ENCODE assay signal across 8 cellular contexts in the genomic region with DNA sequence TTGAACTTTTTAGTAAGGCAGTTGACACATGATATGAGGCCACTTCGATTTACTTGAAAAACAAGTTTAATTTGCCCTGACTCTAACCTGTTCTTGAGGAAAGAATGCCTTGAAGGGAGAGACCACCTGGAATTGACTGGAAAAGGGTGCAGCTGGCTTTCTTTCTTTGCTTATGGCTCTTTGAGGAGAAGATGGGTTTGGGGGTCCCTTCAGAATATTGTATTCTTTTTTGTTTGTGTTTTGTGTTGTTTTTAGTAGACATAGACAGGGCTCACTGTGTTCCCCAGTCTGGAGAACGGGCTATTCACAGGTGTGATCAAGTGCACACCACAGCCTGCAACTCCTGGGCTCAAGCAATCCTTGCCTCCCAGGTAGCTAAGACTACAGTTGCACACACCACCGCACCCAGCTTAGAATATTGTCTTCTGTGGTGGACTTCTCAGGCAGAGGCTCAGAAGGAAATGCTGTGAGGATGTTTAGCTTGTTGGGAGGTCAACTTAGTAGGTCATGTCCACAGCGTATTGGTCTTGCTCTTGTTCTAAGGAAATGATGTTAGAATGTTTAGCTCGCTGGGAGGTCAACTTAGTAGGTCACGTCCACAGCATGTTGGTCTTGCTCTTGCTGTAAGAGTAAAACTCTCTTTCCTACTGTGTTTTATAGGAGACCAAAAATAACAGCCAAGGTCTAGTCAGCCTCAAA. TPM values are rescaled to one million over a fixed set of nuclear protein-coding genes. Genes with fewer than 3 reads are reported as not detected.
DNase-seq lines count a peak whose midpoint lies in the region; ATAC-seq and TF ChIP-seq lines count a peak whose summit lies in the region.

No MANE protein-coding gene starts in this region.

- no peak for TF ChIP-seq EP300 in upper lobe of left lung (IDR thresholded peaks at IDR 0.05)

- ATAC-seq in heart left ventricle = no peak
- no peak for ATAC-seq in left ventricle myocardium superior
- ATAC-seq in body of pancreas = no peak
- ATAC-seq in upper lobe of left lung (ENCODE audit: low FRiP score in 2 of 2) = no peak
- ATAC-seq in HG03342 (IDR thresholded peaks at IDR 0.05; ENCODE audit: unreplicated experiment) = no peak

- DNase-seq in heart left ventricle = no peak
- DNase-seq in left ventricle myocardium superior = no peak
- DNase-seq in body of pancreas = no peak
- no peak for DNase-seq in upper lobe of left lung
- no peak for DNase-seq in stimulated activated CD4-positive, alpha-beta T cell treated with anti-CD3 and anti-CD28 coated beads, Interleukin-1b, Interleukin-23, amount 100 ng/mL, for 48 hours
- no peak for DNase-seq in NCI-H446 treated with DMSO at 0.1 percent for 48 hours (lab: John Stamatoyannopoulos, UW)

- no peak overlapping the region for H3K27ac ChIP-seq in heart left ventricle
- peak overlapping the region in 3 of 4 donors; percentile 99 to 100 (median 99) for H3K27ac ChIP-seq in body of pancreas
- H3K27ac ChIP-seq in upper lobe of left lung = peak overlapping the region in 2 of 4 donors; percentile 99 to 100

- H3K27me3 ChIP-seq in heart left ventricle = no peaks in the 10 kb centered on the region
- H3K27me3 ChIP-seq in body of pancreas = no peaks in the 10 kb centered on the region
- no peaks in the 10 kb centered on the region for H3K27me3 ChIP-seq in mononuclear cell (ENCODE audit: insufficient read depth, low read length)
- H3K27me3 ChIP-seq in upper lobe of left lung = no peaks in the 10 kb centered on the region

- H3K4me1 ChIP-seq in heart left ventricle (peaks cover 0 to 28% (median 17%) of the 10 kb centered on the region in 12 donors), body of pancreas (peaks cover 35% of the 10 kb centered on the region), mononuclear cell (ENCODE audit: insufficient read depth, low read length) (peaks cover 27% of the 10 kb centered on the region), upper lobe of left lung (peaks cover 14 to 26% (median 21%) of the 10 kb centered on the region in 4 donors)

- H3K4me3 ChIP-seq in heart left ventricle = peak overlapping the region in 9 of 12 donors; percentile 59 to 79 (median 71)
- H3K4me3 ChIP-seq in body of pancreas = peak overlapping the region; percentile 45 to 68
- peak overlapping the region; percentile 87 for H3K4me3 ChIP-seq in mononuclear cell (ENCODE audit: low read length)
- peak overlapping the region in 3 of 4 donors; percentile 65 to 73 (median 69) for H3K4me3 ChIP-seq in upper lobe of left lung

- no peak for TF ChIP-seq POLR2A in heart left ventricle (IDR thresholded peaks at IDR 0.05)
- TF ChIP-seq POLR2A in body of pancreas (IDR thresholded peaks at IDR 0.05) = no peak
- no peak for TF ChIP-seq POLR2A in upper lobe of left lung (IDR thresholded peaks at IDR 0.05)

- 82 to 84% (median 83%) methylated on average over 6 of the region's 6 CpGs for WGBS in heart left ventricle, 4 donors
- WGBS in body of pancreas, 2 donors = 28 to 38% methylated on average over 6 of the region's 6 CpGs
- WGBS in upper lobe of left lung, 2 donors = 62 to 77% methylated on average over 6 of the region's 6 CpGs

- TF ChIP-seq CTCF in heart left ventricle (IDR thresholded peaks at IDR 0.05) (no peak), body of pancreas (IDR thresholded peaks at IDR 0.05) (no peak), upper lobe of left lung (IDR thresholded peaks at IDR 0.05) (no peak)

- intact Hi-C loops in heart left ventricle (cut with DNase I) = no loop called here
- intact Hi-C loops in left ventricle myocardium superior (cut with micrococcal nuclease) = no loop called here
- intact Hi-C loops in body of pancreas (cut with DNase I) = no loop called here

- peaks cover 0 to 50% (median 45%) of the 10 kb centered on the region in 9 donors for H3K36me3 ChIP-seq in heart left ventricle
- H3K36me3 ChIP-seq in body of pancreas (replicated peaks in 1 of 2; ENCODE audit: insufficient read depth in 1 of 2, low read depth in 2 of 2) = peaks cover 17 to 20% of the 10 kb centered on the region in 2 donors
- H3K36me3 ChIP-seq in upper lobe of left lung = peaks cover 22 to 45% (median 38%) of the 10 kb centered on the region in 4 donors

- H3K9me3 ChIP-seq in heart left ventricle (no peaks in the 10 kb centered on the region), body of pancreas (no peaks in the 10 kb centered on the region), mononuclear cell (ENCODE audit: low read depth, low read length) (no peaks in the 10 kb centered on the region), upper lobe of left lung (no peaks in the 10 kb centered on the region)

RNA-seq across cellular contexts. Expression of a gene that starts 1.5 kb away (rescaled TPM):
- total RNA-seq in heart left ventricle (1 to 10 TPM; 1.3 to 2.9 (median 2.1) TPM), left ventricle myocardium superior (0.77 TPM), body of pancreas (1 to 10 TPM; 2.1 to 2.6 TPM), mononuclear cell (1.2 TPM), upper lobe of left lung (1 to 10 TPM; 2.6 to 9.8 (median 4.4) TPM)
- 1 to 10 TPM; 2.1 to 3.0 TPM for polyA plus RNA-seq in heart left ventricle

RNA-seq across cellular contexts. Expression of a gene that starts 1.7 kb away (rescaled TPM):
- total RNA-seq in heart left ventricle = 100 to 1,000 TPM in 2 of 9 donors, 10 to 100 TPM in 7; 55.1 to 117 (median 75.0) TPM
- 100 to 1,000 TPM in 1 of 2 donors, 10 to 100 TPM in 1; 25.3 to 111 TPM for polyA plus RNA-seq in heart left ventricle
- total RNA-seq in left ventricle myocardium superior = 85.8 TPM
- 100 to 1,000 TPM in 1 of 2 donors, 10 to 100 TPM in 1; 77.1 to 128 TPM for total RNA-seq in body of pancreas
- 59.1 TPM for total RNA-seq in mononuclear cell
- total RNA-seq in upper lobe of left lung = 100 to 1,000 TPM in 2 of 6 donors, 10 to 100 TPM in 4; 68.4 to 138 (median 95.0) TPM

RNA-seq across cellular contexts. Expression of a gene that starts 14.2 kb away (rescaled TPM):
- total RNA-seq in heart left ventricle (100 to 1,000 TPM in 5 of 9 donors, 10 to 100 TPM in 4; 58.5 to 247 (median 107) TPM), left ventricle myocardium superior (140 TPM), body of pancreas (10 to 100 TPM in 1 of 2 donors, 1 to 10 TPM in 1; 6.3 to 12.2 TPM), mononuclear cell (0.42 TPM), upper lobe of left lung (under 1 TPM in 4 of 6 donors, not detected in 2; 0.63 to 0.89 (median 0.82) TPM)
- 100 to 1,000 TPM in 1 of 2 donors, 10 to 100 TPM in 1; 43.3 to 276 TPM for polyA plus RNA-seq in heart left ventricle

RNA-seq across cellular contexts. Expression of a gene that starts 19.7 kb away (rescaled TPM):
- total RNA-seq in heart left ventricle = 100 to 1,000 TPM in 6 of 9 donors, 10 to 100 TPM in 3; 87.3 to 331 (median 110) TPM
- 100 to 1,000 TPM; 125 to 164 TPM for polyA plus RNA-seq in heart left ventricle
- 137 TPM for total RNA-seq in left ventricle myocardium superior
- total RNA-seq in body of pancreas = 10 to 100 TPM; 78.4 to 93.7 TPM
- 218 TPM for total RNA-seq in mononuclear cell
- 100 to 1,000 TPM in 5 of 6 donors, 10 to 100 TPM in 1; 56.6 to 206 (median 142) TPM for total RNA-seq in upper lobe of left lung

RNA-seq across cellular contexts. Expression of a gene that starts 22.1 kb away (rescaled TPM):
- total RNA-seq in heart left ventricle (10 to 100 TPM in 2 of 9 donors, 1 to 10 TPM in 7; 2.1 to 14.6 (median 3.9) TPM), left ventricle myocardium superior (3.0 TPM), body of pancreas (10 to 100 TPM; 20.4 to 29.8 TPM), mononuclear cell (4.6 TPM), upper lobe of left lung (10 to 100 TPM; 27.2 to 70.3 (median 34.9) TPM)
- polyA plus RNA-seq in heart left ventricle = 1 to 10 TPM; 1.5 to 5.4 TPM

Comparison
In these comparisons a context has a peak if more than half of its experiments do, and no peak if none do; other contexts are left out.
1. H3K27ac ChIP-seq: peak in body of pancreas (3 of 4); none in heart left ventricle (0 of 12).
2. RNA of a gene that starts 14.2 kb away (total RNA-seq): 140 TPM in left ventricle myocardium superior (single experiment) and 58.5 to 247 TPM in heart left ventricle; 6.3 to 12.2 TPM in body of pancreas, 0.63 to 0.89 TPM in upper lobe of left lung and 0.42 TPM in mononuclear cell (single experiment); every median in the first group is over 4 times any median in the second.
3. Peak in every context shown above with its lines, with median percentiles within 50 percentile points of each other: H3K4me3 ChIP-seq.